Comparison of ENCODE assay signal across 9 cellular contexts in the genomic region with DNA sequence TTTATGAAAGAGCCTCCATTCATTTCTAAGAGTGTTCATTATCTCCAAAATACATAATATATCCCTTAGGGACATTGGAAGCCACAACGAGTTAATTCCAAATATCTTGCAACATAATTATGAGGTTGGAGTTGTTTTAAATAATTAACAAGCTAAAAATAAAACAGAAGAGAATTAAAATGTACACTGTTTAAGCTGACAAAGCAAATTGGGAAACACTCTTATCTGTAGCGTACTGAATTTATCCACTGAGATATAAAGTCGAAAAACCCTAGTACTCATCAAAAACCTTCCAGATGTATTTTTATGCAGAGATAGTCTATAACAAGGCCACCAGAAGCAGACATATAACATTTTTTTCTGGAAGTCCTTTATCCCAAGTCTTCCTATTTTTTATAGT. TPM values are rescaled to one million over a fixed set of nuclear protein-coding genes. Genes with fewer than 3 reads are reported as not detected.
"Had no signal": no experiment of that assay in that cellular context is flagged by ENCODE, and none has a peak within 500 bp of the region (broad histone marks: within the 10 kb centered on the region; RNA-seq: fewer than 3 reads in every experiment).

No MANE protein-coding gene starts in this region.

- FAIRE-seq: H1, H54, HTR-8/SVneo had no signal

- DNase-seq: H9, HCEC 1CT, KBM-7 had no signal

- ATAC-seq: GM23338 had no signal

- H2AFZ ChIP-seq: GM23338 had no signal

- H3K27ac Mint-ChIP-seq: GM23338, H9 had no signal

- H3K4me1 Mint-ChIP-seq: H9 had no signal

- H3K27ac ChIP-seq: KMS-11 had no signal

- H3K4me3 Mint-ChIP-seq: GM23338, H9 had no signal

- H3K4me2 ChIP-seq: GM23338, KMS-11 had no signal

- H3K9ac ChIP-seq: KMS-11 had no signal

- H3K4me3 ChIP-seq: GM23338 had no signal

RNA-seq across cellular contexts. Expression of a gene that starts 6.3 kb away (rescaled TPM):
- total RNA-seq: GM23338, H1, H9, HT-29 had no signal
- polyA plus RNA-seq: GM23338 had no signal

RNA-seq across cellular contexts. Expression of a gene that starts 7.8 kb away (rescaled TPM):
- total RNA-seq: GM23338, H1, H9, HT-29 had no signal
- polyA plus RNA-seq: GM23338, H1 had no signal

RNA-seq across cellular contexts. Expression of a gene that starts 27.5 kb away (rescaled TPM):
- total RNA-seq: GM23338, H1, H9, HT-29 had no signal
- polyA plus RNA-seq: GM23338, H1 had no signal
